ENCODE assay signal across 29 cellular contexts in genomic region chr1:185701650-185702049, GRCh38. TPM values are rescaled to one million over a fixed set of nuclear protein-coding genes. Genes with fewer than 3 reads are reported as not detected.
"Had no signal": no experiment of that assay in that cellular context is flagged by ENCODE, and none has a peak within 500 bp of the region (broad histone marks: within the 10 kb centered on the region; RNA-seq: fewer than 3 reads in every experiment).

No MANE protein-coding gene starts in this region.

- H3K4me3 ChIP-seq: adrenal gland, body of pancreas, esophagus squamous epithelium, heart right ventricle, left ventricle myocardium inferior, lung, right lobe of liver, suprapubic skin, tibial artery had no signal

- H3K9me3 Mint-ChIP-seq: activated CD4-positive, alpha-beta memory T cell treated with anti-CD3 and anti-CD28 coated beads for 36 hours; activated CD4-positive, alpha-beta T cell treated with anti-CD3 and anti-CD28 coated beads, Interleukin-2, amount 10 ng/mL, durations not matched to agents 24 days and 14 days; activated T-cell treated with anti-CD3 and anti-CD28 coated beads, Interleukin-2, amount 50 U/mL, for 72 hours; stimulated activated naive B cell treated with anti-CD40 and anti-IgM and Interleukin-4, amounts not matched to agents 10 μg/mL and 1 μg/mL and 100 μg/mL, for 72 hours had no signal

- H3K4me1 Mint-ChIP-seq: nephron; stimulated activated naive B cell treated with anti-CD40 and anti-IgM and Interleukin-4, amounts not matched to agents 10 μg/mL and 1 μg/mL and 100 μg/mL, for 72 hours had no signal

- H3K9me3 ChIP-seq: adrenal gland, body of pancreas, esophagus squamous epithelium, heart right ventricle, left ventricle myocardium inferior, right lobe of liver, suprapubic skin, tibial artery had no signal

- H3K36me3 ChIP-seq: adrenal gland, esophagus squamous epithelium, heart right ventricle, left ventricle myocardium inferior, right lobe of liver, suprapubic skin, tibial artery had no signal

- H3K36me3 Mint-ChIP-seq: activated CD4-positive, alpha-beta memory T cell treated with anti-CD3 and anti-CD28 coated beads for 36 hours; activated naive CD8-positive, alpha-beta T cell had no signal

- ATAC-seq: activated T-cell treated with anti-CD3 and anti-CD28 coated beads, Interleukin-2, amount 50 U/mL, for 72 hours; body of pancreas; heart right ventricle; right lobe of liver; stimulated activated naive B cell treated with anti-CD40 and anti-IgM and Interleukin-4, amounts not matched to agents 10 μg/mL and 1 μg/mL and 100 μg/mL, for 72 hours had no signal

- H3K27ac ChIP-seq: adrenal gland, body of pancreas, epithelial cell of prostate, esophagus squamous epithelium, heart right ventricle, left ventricle myocardium inferior, right lobe of liver, suprapubic skin, tibial artery had no signal

- DNase-seq: activated CD4-positive, alpha-beta memory T cell treated with anti-CD3 and anti-CD28 coated beads for 36 hours; activated CD4-positive, alpha-beta T cell treated with anti-CD3 and anti-CD28 coated beads, Interleukin-2, amount 10 ng/mL, durations not matched to agents 24 days and 14 days; activated CD4-positive, CD25-positive, alpha-beta regulatory T cell treated with anti-CD3 and anti-CD28 coated beads, Interleukin-2, amount 50 U/mL, for 72 hours; activated effector memory CD4-positive, alpha-beta T cell treated with Interleukin-2 at 50 U/mL for 16 hours; activated naive CD4-positive, alpha-beta T cell treated with Interleukin-2 at 50 U/mL for 16 hours; activated T-cell treated with anti-CD3 and anti-CD28 coated beads for 4 hours; activated T-cell treated with anti-CD3 and anti-CD28 coated beads, Interleukin-2, amount 50 U/mL, for 72 hours; adrenal gland; aorta; body of pancreas; dermis blood vessel endothelial cell; effector CD4-positive, alpha-beta T cell; esophagus squamous epithelium; foreskin melanocyte; heart right ventricle; left ventricle myocardium inferior; right lobe of liver; stimulated activated CD4-positive, alpha-beta T cell treated with anti-CD3 and anti-CD28 coated beads, Interleukin-12 subunit alpha, Interleukin-12 subunit beta, amount 100 ng/mL, for 4 hours; stimulated activated CD4-positive, alpha-beta T cell treated with anti-CD3 and anti-CD28 coated beads, Interleukin-4, amount 100 ng/mL, for 4 hours; stimulated activated CD8-positive, alpha-beta memory T cell treated with anti-CD3 and anti-CD28 coated beads, Interleukin-4, amount 100 ng/mL, for 48 hours; stimulated activated naive B cell treated with anti-CD40 and anti-IgM and Interleukin-4, amounts not matched to agents 10 μg/mL and 1 μg/mL and 100 μg/mL, for 72 hours; T-helper 1 cell; tibial artery had no signal

- H3K4me3 Mint-ChIP-seq: activated CD4-positive, alpha-beta memory T cell treated with anti-CD3 and anti-CD28 coated beads for 36 hours; activated CD4-positive, alpha-beta T cell treated with anti-CD3 and anti-CD28 coated beads, Interleukin-2, amount 10 ng/mL, durations not matched to agents 24 days and 14 days; activated naive CD8-positive, alpha-beta T cell; activated T-cell treated with anti-CD3 and anti-CD28 coated beads, Interleukin-2, amount 50 U/mL, for 72 hours; nephron; stimulated activated naive B cell treated with anti-CD40 and anti-IgM and Interleukin-4, amounts not matched to agents 10 μg/mL and 1 μg/mL and 100 μg/mL, for 72 hours had no signal

- H3K27ac Mint-ChIP-seq: activated CD4-positive, alpha-beta memory T cell treated with anti-CD3 and anti-CD28 coated beads for 36 hours; activated CD4-positive, alpha-beta T cell treated with anti-CD3 and anti-CD28 coated beads, Interleukin-2, amount 10 ng/mL, durations not matched to agents 24 days and 14 days; activated naive CD8-positive, alpha-beta T cell; activated T-cell treated with anti-CD3 and anti-CD28 coated beads, Interleukin-2, amount 50 U/mL, for 72 hours; nephron; progenitor cell of endocrine pancreas; stimulated activated naive B cell treated with anti-CD40 and anti-IgM and Interleukin-4, amounts not matched to agents 10 μg/mL and 1 μg/mL and 100 μg/mL, for 72 hours had no signal

- H3K4me1 ChIP-seq: adrenal gland, body of pancreas, esophagus squamous epithelium, heart right ventricle, left ventricle myocardium inferior, right lobe of liver, suprapubic skin, tibial artery had no signal

- H3K27me3 ChIP-seq: adrenal gland, body of pancreas, esophagus squamous epithelium, heart right ventricle, suprapubic skin, tibial artery had no signal

RNA-seq across cellular contexts. Expression of gene HMCN1, which starts 32.5 kb away (rescaled TPM):
- total RNA-seq: activated CD4-positive, alpha-beta memory T cell treated with anti-CD3 and anti-CD28 coated beads for 36 hours; activated CD4-positive, alpha-beta T cell treated with anti-CD3 and anti-CD28 coated beads, Interleukin-2, amount 10 ng/mL, durations not matched to agents 24 days and 14 days had no signal
